ENCODE assay signal across 8 cellular contexts in the genomic region with DNA sequence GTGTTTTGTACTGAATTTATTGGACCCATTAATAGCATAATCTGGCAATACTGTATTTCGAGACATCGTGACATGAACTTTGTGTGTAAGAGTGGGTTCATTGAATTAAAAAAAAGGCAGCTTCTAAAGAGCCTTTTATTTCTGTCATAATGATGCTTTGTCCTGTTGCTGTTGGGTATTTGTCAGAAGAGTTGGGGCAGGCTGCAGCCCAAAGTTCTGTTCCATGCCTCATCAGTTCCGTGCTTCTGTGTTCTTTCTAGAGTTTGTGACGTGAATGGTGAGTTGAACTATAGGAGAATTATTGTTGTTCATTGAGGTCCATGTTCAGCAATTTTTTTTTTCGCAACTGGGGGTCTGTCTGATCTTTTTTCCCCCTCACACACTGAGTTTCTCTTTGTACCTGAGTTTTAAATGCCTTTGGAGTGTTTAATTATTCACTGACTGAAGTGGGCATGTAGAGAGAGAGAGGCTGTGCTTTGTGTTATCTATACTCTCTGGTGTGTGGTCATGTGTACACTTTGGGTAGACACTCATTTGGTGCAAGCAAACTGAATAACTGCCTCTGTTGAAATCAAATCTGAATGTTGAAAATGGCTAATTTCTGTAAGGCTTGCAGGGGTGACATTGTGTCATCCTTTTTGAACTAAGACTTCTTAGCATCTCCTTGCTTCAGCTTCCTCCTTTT.
A peak's percentile ranks its signal among the peaks of the same experiment; 100 is the strongest.
DNase-seq lines count a peak whose midpoint lies in the region; ATAC-seq and TF ChIP-seq lines count a peak whose summit lies in the region.

No MANE protein-coding gene starts in this region.

- peak overlapping the region; percentile 79 for H3K4me2 ChIP-seq in SU-DHL-6 (ENCODE audit: low read depth, low read length, poor library complexity, severe bottlenecking)

- ATAC-seq in gastroesophageal sphincter = no peak

- 48 to 69% methylated on average over 5 of the region's 5 CpGs for WGBS in gastroesophageal sphincter (ENCODE audit: low coverage in 1 of 2), 2 donors
- WGBS in spleen, 5 donors = 53 to 63% (median 54%) methylated on average over 5 of the region's 5 CpGs

- H3K79me2 ChIP-seq in SU-DHL-6 (ENCODE audit: insufficient read depth, low read length) = peaks cover 95% of the 10 kb centered on the region

- H3K27ac ChIP-seq in SU-DHL-6 (ENCODE audit: low read depth, low read length) (peak overlapping the region; percentile 87), gastroesophageal sphincter (peak overlapping the region; percentile 56 to 69 (median 64)), spleen (peak overlapping the region; percentile 73 to 93 (median 90))

- H2AFZ ChIP-seq in SU-DHL-6 (ENCODE audit: low read depth, low read length, severe bottlenecking) = no peak overlapping the region

- H3K27ac Mint-ChIP-seq in HFFc6 = peak overlapping the region; percentile 70

- H3K27me3 ChIP-seq in SU-DHL-6 (ENCODE audit: low read length) = no peaks in the 10 kb centered on the region
- H3K27me3 ChIP-seq in gastroesophageal sphincter = no peaks in the 10 kb centered on the region
- H3K27me3 ChIP-seq in spleen (replicated peaks in 1 of 7) = no peaks in the 10 kb centered on the region

- TF ChIP-seq POLR2A in gastroesophageal sphincter (IDR thresholded peaks at IDR 0.05) = no peak
- no peak for TF ChIP-seq POLR2A in spleen (IDR thresholded peaks at IDR 0.05)

- H3K36me3 Mint-ChIP-seq in HFFc6 (ENCODE audit: low read depth) = no peaks in the 10 kb centered on the region

- H3K9ac ChIP-seq in SU-DHL-6 (ENCODE audit: low read length) = peak overlapping the region; percentile 43

- H3K4me1 ChIP-seq in gastroesophageal sphincter = peaks cover 6 to 72% (median 9%) of the 10 kb centered on the region in 3 donors
- H3K4me1 ChIP-seq in spleen = peaks cover 48 to 100% (median 86%) of the 10 kb centered on the region in 6 donors

- H3K9me3 ChIP-seq in SU-DHL-6 (ENCODE audit: insufficient read depth, low read length) (no peaks in the 10 kb centered on the region), gastroesophageal sphincter (no peaks in the 10 kb centered on the region), spleen (no peaks in the 10 kb centered on the region)

- no peak for DNase-seq in HFFc6
- DNase-seq in spleen = no peak
- no peak for DNase-seq in cerebellar cortex (ENCODE audit: low spot score)
- DNase-seq in GDM1 (lab: John Stamatoyannopoulos, UW) = no peak
- DNase-seq in middle frontal gyrus (ENCODE audit: extremely low spot score, low spot score) = no peak
- DNase-seq in NCI-H510A (lab: John Stamatoyannopoulos, UW) = no peak

- H3K27me3 Mint-ChIP-seq in HFFc6 (ENCODE audit: insufficient read depth) = no peaks in the 10 kb centered on the region; the same call in 1 of the 2 replicates

- no peaks in the 10 kb centered on the region for H3K9me3 Mint-ChIP-seq in HFFc6

- no peak for TF ChIP-seq EP300 in gastroesophageal sphincter (IDR thresholded peaks at IDR 0.05)

- no peaks in the 10 kb centered on the region for H3K9me2 ChIP-seq in SU-DHL-6 (replicated peaks; ENCODE audit: insufficient read depth, low read length)

- peaks cover 28% of the 10 kb centered on the region for H3F3A ChIP-seq in SU-DHL-6 (ENCODE audit: insufficient read depth)

- no peaks in the 10 kb centered on the region for H3K36me3 ChIP-seq in SU-DHL-6 (ENCODE audit: low read length)
- H3K36me3 ChIP-seq in gastroesophageal sphincter = no peaks in the 10 kb centered on the region
- no peaks in the 10 kb centered on the region for H3K36me3 ChIP-seq in spleen

- H4K20me1 ChIP-seq in SU-DHL-6 (ENCODE audit: low read depth, low read length) = no peaks in the 10 kb centered on the region

- H3K4me3 ChIP-seq in SU-DHL-6 (ENCODE audit: insufficient read depth, low read length, poor library complexity, severe bottlenecking) = peak overlapping the region; percentile 37
- no peak overlapping the region for H3K4me3 ChIP-seq in gastroesophageal sphincter
- peak overlapping the region in 4 of 8 donors; percentile 2 to 55 (median 18) for H3K4me3 ChIP-seq in spleen

- H3K4me1 Mint-ChIP-seq in HFFc6 (ENCODE audit: low read depth) = peaks cover 73% of the 10 kb centered on the region

- TF ChIP-seq CTCF in HFFc6 (IDR thresholded peaks at IDR 0.05) = no peak
- TF ChIP-seq CTCF in SU-DHL-6 (IDR thresholded peaks at IDR 0.05; ENCODE audit: insufficient read depth, low read length, poor library complexity, severe bottlenecking) = no peak
- TF ChIP-seq CTCF in gastroesophageal sphincter (IDR thresholded peaks at IDR 0.05) = no peak
- no peak for TF ChIP-seq CTCF in spleen (IDR thresholded peaks at IDR 0.05 in 8 of 11, conservative IDR thresholded peaks at IDR 0.05 in 3 of 11)

- intact Hi-C loops in spleen (cut with DNase I; ENCODE audit: low total_unique reads) = no loop called here

- peak overlapping the region; percentile 44 for H3K4me3 Mint-ChIP-seq in HFFc6
